8 cellular contexts compared by ENCODE assay signal in genomic region chr17:82267575-82268379, GRCh38. TPM values are rescaled to one million over a fixed set of nuclear protein-coding genes. Genes with fewer than 3 reads are reported as not detected.
DNase-seq lines count a peak whose midpoint lies in the region; ATAC-seq, FAIRE-seq and TF ChIP-seq lines count a peak whose summit lies in the region.

No MANE protein-coding gene starts in this region.

- no peaks in the 10 kb centered on the region for H3K9me3 Mint-ChIP-seq in activated CD8-positive, alpha-beta memory T cell treated with anti-CD3 and anti-CD28 coated beads, Interleukin-2, amount 10 ng/mL, durations not matched to agents 7 days and 5 days (ENCODE audit: low read depth)

- H3K9me3 ChIP-seq in suprapubic skin: no peaks in the 10 kb centered on the region

- peaks cover 96% of the 10 kb centered on the region for H3K79me2 ChIP-seq in ACC112 (ENCODE audit: control insufficient read depth, insufficient read depth, low read length, unreplicated experiment)

- no peak for TF ChIP-seq POLR2A in erythroblast (IDR thresholded peaks at IDR 0.05; ENCODE audit: low read length)
- no peak for TF ChIP-seq POLR2A in suprapubic skin (IDR thresholded peaks at IDR 0.05)

- peak; percentile 85 for FAIRE-seq in HTR-8/SVneo (lab: Jason Lieb, UNC)

- CTCF ChIA-PET in activated CD8-positive, alpha-beta memory T cell treated with anti-CD3 and anti-CD28 coated beads, Interleukin-2, amount 10 ng/mL, durations not matched to agents 7 days and 5 days (lab: Charles Lee): interaction anchor here (1.3 to 2.4 kb wide), 3 partner anchors 33 to 83 kb away, joined by 3 to 8 read pairs (median 4); partner anchors contain the start of gene CD7

- DNase-seq in HTR-8/SVneo (ENCODE audit: insufficient read length, low spot score): peak; percentile 86
- DNase-seq in activated CD8-positive, alpha-beta memory T cell treated with anti-CD3 and anti-CD28 coated beads, Interleukin-2, amount 10 ng/mL, durations not matched to agents 7 days and 5 days: peak; percentile 69
- DNase-seq in erythroblast (lab: John Stamatoyannopoulos, UW): peak; percentile 79 to 87
- DNase-seq in mucosa of gallbladder (ENCODE audit: low spot score): peak; percentile 95
- DNase-seq in suprapubic skin (ENCODE audit: low spot score in 2 of 2): peak; percentile 95 to 96
- DNase-seq in GM19238 (ENCODE audit: insufficient read length, low spot score): no peak

- H3K36me3 ChIP-seq in ACC112 (ENCODE audit: insufficient read depth, low read length) (peaks cover 45% of the 10 kb centered on the region), suprapubic skin (peaks cover 59% of the 10 kb centered on the region)

- H3K27ac Mint-ChIP-seq in activated CD8-positive, alpha-beta memory T cell treated with anti-CD3 and anti-CD28 coated beads, Interleukin-2, amount 10 ng/mL, durations not matched to agents 7 days and 5 days: peak overlapping the region; percentile 72

- TF ChIP-seq CTCF in suprapubic skin (IDR thresholded peaks at IDR 0.05): no peak

- H3K4me1 ChIP-seq in ACC112 (ENCODE audit: control insufficient read depth, insufficient read depth, low read length, unreplicated experiment) (peaks cover 60% of the 10 kb centered on the region), suprapubic skin (peaks cover 65% of the 10 kb centered on the region)

- H3K36me3 Mint-ChIP-seq in activated CD8-positive, alpha-beta memory T cell treated with anti-CD3 and anti-CD28 coated beads, Interleukin-2, amount 10 ng/mL, durations not matched to agents 7 days and 5 days: peaks cover 62% of the 10 kb centered on the region

- H3K27ac ChIP-seq in ACC112 (ENCODE audit: low read depth, low read length) (peak overlapping the region; percentile 97), suprapubic skin (peak overlapping the region; percentile 84)

- 8% methylated on average over 5 of the region's 21 CpGs for WGBS in suprapubic skin

- peak overlapping the region; percentile 10 for H3K4me3 Mint-ChIP-seq in activated CD8-positive, alpha-beta memory T cell treated with anti-CD3 and anti-CD28 coated beads, Interleukin-2, amount 10 ng/mL, durations not matched to agents 7 days and 5 days

- peak overlapping the region; percentile 70 for H3K4me3 ChIP-seq in ACC112 (ENCODE audit: low read depth, low read length)
- H3K4me3 ChIP-seq in suprapubic skin: peak overlapping the region; percentile 17

- H3K27me3 ChIP-seq in ACC112 (ENCODE audit: insufficient read depth, low read length): no peaks in the 10 kb centered on the region
- no peaks in the 10 kb centered on the region for H3K27me3 ChIP-seq in suprapubic skin

- no peak overlapping the region for H2AFZ ChIP-seq in ACC112 (ENCODE audit: low read length, unreplicated experiment)

- peak; percentile 59 for ATAC-seq in activated CD8-positive, alpha-beta memory T cell treated with anti-CD3 and anti-CD28 coated beads, Interleukin-2, amount 10 ng/mL, durations not matched to agents 7 days and 5 days
- no peak for ATAC-seq in HG02840 (IDR thresholded peaks at IDR 0.05; ENCODE audit: low FRiP score, unreplicated experiment)

- no peak for TF ChIP-seq EP300 in suprapubic skin (IDR thresholded peaks at IDR 0.05)

- peaks cover 59% of the 10 kb centered on the region for H3K4me1 Mint-ChIP-seq in activated CD8-positive, alpha-beta memory T cell treated with anti-CD3 and anti-CD28 coated beads, Interleukin-2, amount 10 ng/mL, durations not matched to agents 7 days and 5 days

- H3K27me3 Mint-ChIP-seq in activated CD8-positive, alpha-beta memory T cell treated with anti-CD3 and anti-CD28 coated beads, Interleukin-2, amount 10 ng/mL, durations not matched to agents 7 days and 5 days: no peaks in the 10 kb centered on the region

RNA-seq across cellular contexts. Expression of gene CSNK1D, which starts 5.7 kb away (rescaled TPM):
- 100 to 1,000 TPM; 120 to 139 TPM for total RNA-seq in activated CD8-positive, alpha-beta memory T cell treated with anti-CD3 and anti-CD28 coated beads, Interleukin-2, amount 10 ng/mL, durations not matched to agents 7 days and 5 days
- 161 TPM for total RNA-seq in mucosa of gallbladder
- 100 to 1,000 TPM in 1 of 4 donors, 10 to 100 TPM in 3; 52.3 to 142 (median 58.8) TPM for total RNA-seq in suprapubic skin

RNA-seq across cellular contexts. Expression of gene SLC16A3, which starts 38.9 kb away (rescaled TPM):
- 100 to 1,000 TPM; 119 to 148 TPM for total RNA-seq in activated CD8-positive, alpha-beta memory T cell treated with anti-CD3 and anti-CD28 coated beads, Interleukin-2, amount 10 ng/mL, durations not matched to agents 7 days and 5 days
- 95.7 TPM for total RNA-seq in mucosa of gallbladder
- 1 to 10 TPM; 3.6 to 7.6 (median 4.5) TPM for total RNA-seq in suprapubic skin

RNA-seq across cellular contexts. Expression of gene CD7, which starts 49.6 kb away (rescaled TPM):
- total RNA-seq in activated CD8-positive, alpha-beta memory T cell treated with anti-CD3 and anti-CD28 coated beads, Interleukin-2, amount 10 ng/mL, durations not matched to agents 7 days and 5 days: 100 to 1,000 TPM; 307 to 417 TPM
- total RNA-seq in mucosa of gallbladder (12.0 TPM), suprapubic skin (1 to 10 TPM in 3 of 4 donors, under 1 TPM in 1; 0.29 to 4.4 (median 1.6) TPM)

RNA-seq across cellular contexts. Expression of gene CCDC57, which starts 55.1 kb away (rescaled TPM):
- 10 to 100 TPM; 70.2 to 73.9 TPM for total RNA-seq in activated CD8-positive, alpha-beta memory T cell treated with anti-CD3 and anti-CD28 coated beads, Interleukin-2, amount 10 ng/mL, durations not matched to agents 7 days and 5 days
- 56.9 TPM for total RNA-seq in mucosa of gallbladder
- total RNA-seq in suprapubic skin: 10 to 100 TPM; 16.1 to 29.8 (median 20.3) TPM

Comparison
In these comparisons a context has a peak if more than half of its experiments do, and no peak if none do; other contexts are left out.
1. RNA of gene SLC16A3, which starts 38.9 kb away (total RNA-seq): 119 to 148 TPM in activated CD8-positive, alpha-beta memory T cell treated with anti-CD3 and anti-CD28 coated beads, Interleukin-2, amount 10 ng/mL, durations not matched to agents 7 days and 5 days and 95.7 TPM in mucosa of gallbladder (single experiment); 3.6 to 7.6 TPM in suprapubic skin; every median in the first group is over 10 times any median in the second.
2. RNA of gene CD7, which starts 49.6 kb away (total RNA-seq): 307 to 417 TPM in activated CD8-positive, alpha-beta memory T cell treated with anti-CD3 and anti-CD28 coated beads, Interleukin-2, amount 10 ng/mL, durations not matched to agents 7 days and 5 days; 12.0 TPM in mucosa of gallbladder (single experiment) and 0.29 to 4.4 TPM in suprapubic skin; every median in the first group is over 10 times any median in the second.